Comparison of ENCODE assay signal across 9 cellular contexts in genomic region chr2:1277634-1278033, GRCh38.
"Had no signal": no experiment of that assay in that cellular context is flagged by ENCODE, and none has a peak within 500 bp of the region (broad histone marks: within the 10 kb centered on the region; RNA-seq: fewer than 3 reads in every experiment).

No MANE protein-coding gene starts in this region.

- H3K4me1 ChIP-seq: HAP-1 had no signal

- H3K27ac ChIP-seq: GM23248 had no signal

- H3K36me3 ChIP-seq: HAP-1 had no signal

- H3K4me3 ChIP-seq: GM23248, GM23338, HAP-1 had no signal

- DNase-seq: GM23248, GOT3, H7, H9, HCEC 1CT, HFFc6 had no signal

- H3K4me3 Mint-ChIP-seq: GM23338, H9, HFFc6 had no signal

- H3K27ac Mint-ChIP-seq: GM23338, H9, HFFc6 had no signal

- H3K9me3 ChIP-seq: HAP-1 had no signal

- ATAC-seq: GM23338, HCT116 had no signal
